22 cellular contexts compared by ENCODE assay signal in genomic region chr17:82305727-82306300, GRCh38. TPM values are rescaled to one million over a fixed set of nuclear protein-coding genes. Genes with fewer than 3 reads are reported as not detected.
DNase-seq lines count a peak whose midpoint lies in the region; ATAC-seq, FAIRE-seq and TF ChIP-seq lines count a peak whose summit lies in the region.
"Had no signal": no experiment of that assay in that cellular context is flagged by ENCODE, and none has a peak within 500 bp of the region (broad histone marks: within the 10 kb centered on the region; RNA-seq: fewer than 3 reads in every experiment).

No MANE protein-coding gene starts in this region.

- no peak for TF ChIP-seq POLR2A in H1 (IDR thresholded peaks at IDR 0.05; ENCODE audit: control extremely low read depth in 1 of 2, low read depth in 2 of 2, low read length in 2 of 2)

- H2BK5ac ChIP-seq in H1 (ENCODE audit: low read depth, low read length), result no peak overlapping the region

- no peaks in the 10 kb centered on the region for H3K9me3 Mint-ChIP-seq in activated CD8-positive, alpha-beta memory T cell treated with anti-CD3 and anti-CD28 coated beads, Interleukin-2, amount 10 ng/mL, durations not matched to agents 7 days and 5 days (ENCODE audit: low read depth)
- H3K9me3 Mint-ChIP-seq in stimulated activated effector memory CD8-positive, alpha-beta T cell treated with anti-CD3 and anti-CD28 coated beads, Interleukin-12 subunit alpha, Interleukin-12 subunit beta, amount 100 ng/mL, for 72 hours, result no peaks in the 10 kb centered on the region
- H3K9me3 Mint-ChIP-seq: dendritic cell treated with granulocyte-macrophage colony-stimulating factor and Interleukin-4, amounts not matched to agents 40 ng/mL and 50 ng/mL, for 4 days had no signal

- DNase-seq in activated CD8-positive, alpha-beta memory T cell treated with anti-CD3 and anti-CD28 coated beads, Interleukin-2, amount 10 ng/mL, durations not matched to agents 7 days and 5 days, result no peak
- no peak for DNase-seq in activated CD8-positive, alpha-beta memory T cell treated with anti-CD3 and anti-CD28 coated beads, Interleukin-2, amount 50 U/mL, for 4 hours
- peak; percentile 41 for DNase-seq in UCSD-AML1 (lab: John Stamatoyannopoulos, UW; ENCODE audit: unreplicated experiment)
- no peak for DNase-seq in H1 (ENCODE audit: low read depth in 1 of 2, low spot score in 2 of 2)
- no peak for DNase-seq in stimulated activated effector memory CD8-positive, alpha-beta T cell treated with anti-CD3 and anti-CD28 coated beads, Interleukin-12 subunit alpha, Interleukin-12 subunit beta, amount 100 ng/mL, for 72 hours (ENCODE audit: low spot score in 2 of 2)
- no peak for DNase-seq in GM10248 (ENCODE audit: extremely low spot score)
- no peak for DNase-seq in HCEC 1CT
- no peak for DNase-seq in mammary epithelial cell
- DNase-seq: activated CD4-positive, CD25-positive, alpha-beta regulatory T cell; body of pancreas; esophagus squamous epithelium; heart right ventricle; MG63; midbrain; NCI-H2081; NCI-H526 treated with DMSO at 0.1 percent for 48 hours; OCI-M1; posterior cingulate gyrus had no signal

- no peaks in the 10 kb centered on the region for H3K9me3 ChIP-seq in H1 (ENCODE audit: insufficient read depth in 2 of 2, low read depth in 1 of 2, low read length in 1 of 2)
- H3K9me3 ChIP-seq in mammary epithelial cell (replicated peaks; ENCODE audit: insufficient read depth, low read length), result no peaks in the 10 kb centered on the region
- H3K9me3 ChIP-seq: body of pancreas, esophagus squamous epithelium, heart right ventricle, MG63, thoracic aorta had no signal

- H3K56ac ChIP-seq in H1 (replicated peaks; ENCODE audit: insufficient read length, low read depth, low read length), result no peak overlapping the region

- H3K27ac ChIP-seq in H1 (ENCODE audit: low read depth, low read length) (no peak overlapping the region), mammary epithelial cell (ENCODE audit: insufficient read depth, low read depth, low read length) (no peak overlapping the region)
- H3K27ac ChIP-seq: body of pancreas, heart right ventricle, thoracic aorta had no signal

- no peak overlapping the region for H3K4me3 Mint-ChIP-seq in activated CD8-positive, alpha-beta memory T cell treated with anti-CD3 and anti-CD28 coated beads, Interleukin-2, amount 10 ng/mL, durations not matched to agents 7 days and 5 days
- H3K4me3 Mint-ChIP-seq in stimulated activated effector memory CD8-positive, alpha-beta T cell treated with anti-CD3 and anti-CD28 coated beads, Interleukin-12 subunit alpha, Interleukin-12 subunit beta, amount 100 ng/mL, for 72 hours, result peak overlapping the region; percentile 28
- H3K4me3 Mint-ChIP-seq: dendritic cell treated with granulocyte-macrophage colony-stimulating factor and Interleukin-4, amounts not matched to agents 40 ng/mL and 50 ng/mL, for 4 days had no signal

- H3K27me3 ChIP-seq in H1 (replicated peaks in 1 of 4; ENCODE audit: control insufficient read depth in 3 of 4, extremely low read depth in 1 of 4, insufficient read depth in 3 of 4, low read length in 3 of 4) (no peaks in the 10 kb centered on the region), mammary epithelial cell (ENCODE audit: insufficient read depth, low read length) (no peaks in the 10 kb centered on the region)
- H3K27me3 ChIP-seq: body of pancreas had no signal

- peaks cover 60% of the 10 kb centered on the region for H3K4me1 Mint-ChIP-seq in activated CD8-positive, alpha-beta memory T cell treated with anti-CD3 and anti-CD28 coated beads, Interleukin-2, amount 10 ng/mL, durations not matched to agents 7 days and 5 days
- peaks cover 65% of the 10 kb centered on the region for H3K4me1 Mint-ChIP-seq in stimulated activated effector memory CD8-positive, alpha-beta T cell treated with anti-CD3 and anti-CD28 coated beads, Interleukin-12 subunit alpha, Interleukin-12 subunit beta, amount 100 ng/mL, for 72 hours

- TF ChIP-seq RAD21 in H1 (IDR thresholded peaks at IDR 0.05 in 1 of 2, conservative IDR thresholded peaks at IDR 0.05 in 1 of 2; ENCODE audit: low read depth in 2 of 2, low read length in 2 of 2), result no peak

- no peak for TF ChIP-seq EP300 in H1 (IDR thresholded peaks at IDR 0.05; ENCODE audit: borderline replicate concordance in 1 of 2, low read depth in 2 of 2, low read length in 2 of 2)

- in situ Hi-C loops in mammary epithelial cell (cut with MboI; ENCODE audit: low sequenced_read_pairs in 2 of 2), result no loop called here

- no peak for ATAC-seq in activated CD8-positive, alpha-beta memory T cell treated with anti-CD3 and anti-CD28 coated beads, Interleukin-2, amount 10 ng/mL, durations not matched to agents 7 days and 5 days
- ATAC-seq in stimulated activated effector memory CD8-positive, alpha-beta T cell treated with anti-CD3 and anti-CD28 coated beads, Interleukin-12 subunit alpha, Interleukin-12 subunit beta, amount 100 ng/mL, for 72 hours, result no peak
- ATAC-seq: body of pancreas, heart right ventricle had no signal

- H3K23me2 ChIP-seq in H1 (ENCODE audit: low read depth, low read length), result no peaks in the 10 kb centered on the region

- no peak overlapping the region for H2AFZ ChIP-seq in H1 (ENCODE audit: low read length)
- H2AFZ ChIP-seq in mammary epithelial cell (ENCODE audit: low read depth, low read length), result no peak overlapping the region

- TF ChIP-seq CTCF in H1 (IDR thresholded peaks at IDR 0.05; ENCODE audit: control extremely low read depth in 1 of 3, insufficient read depth in 1 of 3, low read depth in 1 of 3, low read length in 3 of 3), result no peak
- TF ChIP-seq CTCF in GM10248 (IDR thresholded peaks at IDR 0.05; ENCODE audit: control extremely low read depth, extremely low read depth, low read depth, missing control alignments), result no peak
- no peak for TF ChIP-seq CTCF in mammary epithelial cell (conservative IDR thresholded peaks at IDR 0.05 in 1 of 2, IDR thresholded peaks at IDR 0.05 in 1 of 2; ENCODE audit: extremely low read depth in 1 of 2, insufficient read depth in 1 of 2, low read depth in 1 of 2, low read length in 2 of 2)

- CTCF ChIA-PET in activated CD8-positive, alpha-beta memory T cell treated with anti-CD3 and anti-CD28 coated beads, Interleukin-2, amount 10 ng/mL, durations not matched to agents 7 days and 5 days (lab: Charles Lee), result interaction anchor here (0.7 to 12.6 kb wide), 6 partner anchors 8 to 276 kb away, joined by 3 to 206 read pairs (median 4); partner anchors contain the start of gene CD7
- CTCF ChIA-PET in H1 (lab: Charles Lee; ENCODE audit: partially characterized antibody) (interaction anchor here (0.7 to 2.3 kb wide), 4 partner anchors 12 to 69 kb away, joined by 3 to 9 read pairs (median 5); partner anchors contain the start of gene CD7), GM10248 (lab: Yijun Ruan, JAX) (interaction anchor here (1.1 to 2.4 kb wide), 4 partner anchors 8 to 32 kb away, joined by 3 to 6 read pairs (median 5); no protein-coding TSS in a partner anchor), mammary epithelial cell (lab: Charles Lee; ENCODE audit: low non-redundant PET) (no interaction called here)

- dilution Hi-C loops in mammary epithelial cell (cut with HindIII; ENCODE audit: low sequenced_read_pairs), result no loop called here

- no peak overlapping the region for H3K23ac ChIP-seq in H1 (ENCODE audit: insufficient read length)

- H3K4ac ChIP-seq in H1 (replicated peaks; ENCODE audit: insufficient read length, low read depth, low read length), result no peak overlapping the region

- H3K27ac Mint-ChIP-seq in activated CD8-positive, alpha-beta memory T cell treated with anti-CD3 and anti-CD28 coated beads, Interleukin-2, amount 10 ng/mL, durations not matched to agents 7 days and 5 days, result peak overlapping the region; percentile 84
- H3K27ac Mint-ChIP-seq in stimulated activated effector memory CD8-positive, alpha-beta T cell treated with anti-CD3 and anti-CD28 coated beads, Interleukin-12 subunit alpha, Interleukin-12 subunit beta, amount 100 ng/mL, for 72 hours, result peak overlapping the region; percentile 52
- H3K27ac Mint-ChIP-seq: dendritic cell treated with granulocyte-macrophage colony-stimulating factor and Interleukin-4, amounts not matched to agents 40 ng/mL and 50 ng/mL, for 4 days had no signal

- 89% methylated on average over 20 of the region's 20 CpGs; no CpG with 5 or more reads in 1 of the 2 experiments for WGBS in H1 (ENCODE audit: extremely low coverage in 1 of 2, insufficient coverage in 1 of 2, insufficient read length in 1 of 2, insufficient replicate concordance in 2 of 2, low coverage in 1 of 2, low lambda C conversion rate in 2 of 2, missing lambda C conversion rate in 1 of 2), 2 experiments
- WGBS in mammary epithelial cell (ENCODE audit: low coverage, missing lambda C conversion rate), result 90% methylated on average over 11 of the region's 20 CpGs

- no peaks in the 10 kb centered on the region for H3K79me1 ChIP-seq in H1 (ENCODE audit: low read depth, low read length)

- H3K36me3 ChIP-seq in H1 (ENCODE audit: control insufficient read depth in 2 of 4, insufficient read depth in 4 of 4, low read length in 3 of 4), result no peaks in the 10 kb centered on the region; a peak in 1 of 8 replicates
- no peaks in the 10 kb centered on the region for H3K36me3 ChIP-seq in mammary epithelial cell (ENCODE audit: insufficient read depth, low read length)
- H3K36me3 ChIP-seq: esophagus squamous epithelium, heart right ventricle, MG63, thoracic aorta had no signal

- intact Hi-C loops in mammary epithelial cell (cut with micrococcal nuclease), result no loop called here

- H2BK120ac ChIP-seq in H1 (replicated peaks; ENCODE audit: low read depth, low read length), result no peak overlapping the region

- no peak overlapping the region; a peak in 1 of 7 replicates for H3K9ac ChIP-seq in H1 (replicated peaks in 1 of 4; ENCODE audit: extremely low read depth in 1 of 4, low read depth in 3 of 4, low read length in 3 of 4)
- no peak overlapping the region for H3K9ac ChIP-seq in mammary epithelial cell (ENCODE audit: insufficient read depth, low read length)

- H3K79me2 ChIP-seq in H1 (ENCODE audit: control insufficient read depth in 1 of 2, insufficient read depth in 2 of 2, low read length in 2 of 2) (no peaks in the 10 kb centered on the region), mammary epithelial cell (ENCODE audit: insufficient read depth, low read length) (no peaks in the 10 kb centered on the region)

- H3K14ac ChIP-seq in H1 (ENCODE audit: insufficient read length), result no peak overlapping the region

- BruUV-seq in mammary epithelial cell (replicated peaks; lab: Mats Ljungman, UMichigan), result no TSS peak

- no peak overlapping the region for H3K18ac ChIP-seq in H1 (ENCODE audit: extremely low read depth, low read length)

- H3K4me1 ChIP-seq in H1 (replicated peaks in 1 of 4; ENCODE audit: control insufficient read depth in 3 of 4, insufficient read depth in 4 of 4, low read length in 3 of 4), result no peaks in the 10 kb centered on the region
- peaks cover 30% of the 10 kb centered on the region for H3K4me1 ChIP-seq in mammary epithelial cell (ENCODE audit: insufficient read depth, low read length)

- no peak overlapping the region for H4K5ac ChIP-seq in H1 (ENCODE audit: insufficient read length, low read depth, low read length)

- peaks cover 3% of the 10 kb centered on the region for H3K27me3 Mint-ChIP-seq in activated CD8-positive, alpha-beta memory T cell treated with anti-CD3 and anti-CD28 coated beads, Interleukin-2, amount 10 ng/mL, durations not matched to agents 7 days and 5 days

- H4K20me1 ChIP-seq in H1 (replicated peaks in 1 of 2; ENCODE audit: control insufficient read depth in 1 of 2, insufficient read depth in 2 of 2, low read length in 2 of 2), result no peaks in the 10 kb centered on the region
- no peaks in the 10 kb centered on the region for H4K20me1 ChIP-seq in mammary epithelial cell (ENCODE audit: insufficient read depth, low read length)

- peak overlapping the region; percentile 28; the same call in 1 of the 2 replicates for H4K8ac ChIP-seq in H1 (ENCODE audit: extremely low read depth, insufficient read depth, low read length)

- no peak overlapping the region for H2BK12ac ChIP-seq in H1 (ENCODE audit: low read depth, low read length)

- 0 out of 2 replicates have a peak overlapping the region, but pooled peaks have one; percentile 29 for H2BK15ac ChIP-seq in H1 (ENCODE audit: low read length)

- POLR2A ChIA-PET in H1 (lab: Charles Lee; ENCODE audit: partially characterized antibody), result interaction anchor here (0.6 to 1.3 kb wide), 2 partner anchors 10 to 20 kb away, joined by 3 read pairs; no protein-coding TSS in a partner anchor
- POLR2A ChIA-PET in GM10248 (lab: Yijun Ruan, JAX), result interaction anchor here (0.7 kb wide), 1 partner anchor 593 kb away, joined by 3 read pairs; no protein-coding TSS in a partner anchor

- H2AK5ac ChIP-seq in H1 (ENCODE audit: low read depth, low read length), result no peak overlapping the region

- H4K91ac ChIP-seq in H1 (replicated peaks; ENCODE audit: insufficient read length, low read length), result no peak overlapping the region

- H3K36me3 Mint-ChIP-seq in activated CD8-positive, alpha-beta memory T cell treated with anti-CD3 and anti-CD28 coated beads, Interleukin-2, amount 10 ng/mL, durations not matched to agents 7 days and 5 days, result no peaks in the 10 kb centered on the region
- no peaks in the 10 kb centered on the region for H3K36me3 Mint-ChIP-seq in stimulated activated effector memory CD8-positive, alpha-beta T cell treated with anti-CD3 and anti-CD28 coated beads, Interleukin-12 subunit alpha, Interleukin-12 subunit beta, amount 100 ng/mL, for 72 hours

- H3K4me3 ChIP-seq in H1 (ENCODE audit: extremely low read depth in 1 of 4, insufficient read depth in 2 of 4, low read depth in 3 of 4, low read length in 4 of 4) (no peak overlapping the region), mammary epithelial cell (replicated peaks in 1 of 3; ENCODE audit: insufficient read depth in 1 of 3, low read depth in 2 of 3, low read length in 3 of 3) (no peak overlapping the region)
- H3K4me3 ChIP-seq: body of pancreas, esophagus squamous epithelium, heart right ventricle, MG63, SK-N-MC, thoracic aorta had no signal

- H3K4me2 ChIP-seq in H1 (ENCODE audit: insufficient read depth in 1 of 2, low read depth in 2 of 2, low read length in 2 of 2) (no peak overlapping the region), mammary epithelial cell (ENCODE audit: insufficient read depth, low read depth, low read length) (no peak overlapping the region)

- FAIRE-seq in H1 (lab: Jason Lieb, UNC), result no peak
- FAIRE-seq: kidney had no signal

- no peak overlapping the region for H2BK20ac ChIP-seq in H1 (ENCODE audit: low read length)

RNA-seq across cellular contexts. Expression of gene CD7, which starts 11.6 kb away (rescaled TPM):
- total RNA-seq in activated CD8-positive, alpha-beta memory T cell treated with anti-CD3 and anti-CD28 coated beads, Interleukin-2, amount 10 ng/mL, durations not matched to agents 7 days and 5 days, result 100 to 1,000 TPM; 307 to 417 TPM
- 0.86 and 1.3 TPM in 2 replicates for total RNA-seq in H1 (2021; fragmentation: NEBNext Ultra II Directional; extraction: Animal tissue kit (Norgen Biotek cat#: 25700))
- polyA plus RNA-seq in H1 (2011; rRNA removed), result 0.83 and 1.8 TPM in 2 replicates
- 0.90 TPM for polyA plus RNA-seq in H1 (2011; cell fraction: cytosol; rRNA removed)
- polyA plus RNA-seq in H1 (2011; cell fraction: nucleus; rRNA removed), result 1.3 TPM
- 0.37 to 2.0 TPM (median 1.2 TPM) in 4 replicates for polyA plus RNA-seq in H1 (2012, experiment 1 of 2)
- 0.37 TPM for polyA plus RNA-seq in H1 (2012, experiment 2 of 2)
- 1.7 TPM for polyA plus RNA-seq in H1 (2013, experiment 1 of 2)
- 1.9 TPM for polyA plus RNA-seq in H1 (2013, experiment 2 of 2)
- polyA minus RNA-seq in H1 (2011; rRNA and poly(A)+ RNA removed), result 0.12 TPM in 1 of 2 replicates, not detected in the other
- not detected for polyA minus RNA-seq in H1 (2011; cell fraction: cytosol; rRNA and poly(A)+ RNA removed)
- 0.50 TPM for polyA minus RNA-seq in H1 (2011; cell fraction: nucleus; rRNA and poly(A)+ RNA removed)
- not detected for total RNA-seq in mammary epithelial cell
- polyA plus RNA-seq in mammary epithelial cell, result not detected
- polyA minus RNA-seq in mammary epithelial cell, result not detected
- total RNA-seq: body of pancreas had no signal

RNA-seq across cellular contexts. Expression of gene SECTM1, which starts 27.8 kb away (rescaled TPM):
- total RNA-seq in activated CD8-positive, alpha-beta memory T cell treated with anti-CD3 and anti-CD28 coated beads, Interleukin-2, amount 10 ng/mL, durations not matched to agents 7 days and 5 days, result 1 to 10 TPM in 1 of 2 experiments, under 1 TPM in 1; 0.68 to 2.7 TPM
- total RNA-seq in H1 (2021; fragmentation: NEBNext Ultra II Directional; extraction: Animal tissue kit (Norgen Biotek cat#: 25700)), result 0.20 and 0.57 TPM in 2 replicates
- polyA plus RNA-seq in H1 (2011; rRNA removed) (0.46 and 0.65 TPM in 2 replicates), mammary epithelial cell (3.0 TPM)
- 0.69 TPM for polyA plus RNA-seq in H1 (2011; cell fraction: cytosol; rRNA removed)
- polyA plus RNA-seq in H1 (2011; cell fraction: nucleus; rRNA removed), result 0.36 TPM
- 0.42 to 0.99 TPM (median 0.48 TPM) in 3 of 4 replicates, not detected in the other for polyA plus RNA-seq in H1 (2012, experiment 1 of 2)
- polyA plus RNA-seq in H1 (2012, experiment 2 of 2), result 0.29 TPM
- polyA plus RNA-seq in H1 (2013, experiment 1 of 2), result 0.14 TPM
- polyA plus RNA-seq in H1 (2013, experiment 2 of 2), result 0.20 TPM
- 0.35 and 0.68 TPM in 2 replicates for polyA minus RNA-seq in H1 (2011; rRNA and poly(A)+ RNA removed)
- polyA minus RNA-seq in H1 (2011; cell fraction: cytosol; rRNA and poly(A)+ RNA removed), result not detected
- not detected for polyA minus RNA-seq in H1 (2011; cell fraction: nucleus; rRNA and poly(A)+ RNA removed)
- total RNA-seq in mammary epithelial cell, result 1 to 10 TPM; 2.7 to 3.5 TPM
- polyA minus RNA-seq in mammary epithelial cell, result 2.4 TPM

RNA-seq across cellular contexts. Expression of gene CSNK1D, which starts 32.3 kb away (rescaled TPM):
- 100 to 1,000 TPM; 120 to 139 TPM for total RNA-seq in activated CD8-positive, alpha-beta memory T cell treated with anti-CD3 and anti-CD28 coated beads, Interleukin-2, amount 10 ng/mL, durations not matched to agents 7 days and 5 days
- 103 and 107 TPM in 2 replicates for total RNA-seq in H1 (2021; fragmentation: NEBNext Ultra II Directional; extraction: Animal tissue kit (Norgen Biotek cat#: 25700))
- polyA plus RNA-seq in H1 (2011; rRNA removed) (73.5 and 114 TPM in 2 replicates), mammary epithelial cell (146 TPM)
- 90.3 TPM for polyA plus RNA-seq in H1 (2011; cell fraction: cytosol; rRNA removed)
- polyA plus RNA-seq in H1 (2011; cell fraction: nucleus; rRNA removed), result 219 TPM
- 88.4 to 98.7 TPM (median 95.5 TPM) in 4 replicates for polyA plus RNA-seq in H1 (2012, experiment 1 of 2)
- 70.5 TPM for polyA plus RNA-seq in H1 (2012, experiment 2 of 2)
- 70.2 TPM for polyA plus RNA-seq in H1 (2013, experiment 1 of 2)
- 70.1 TPM for polyA plus RNA-seq in H1 (2013, experiment 2 of 2)
- 71.2 and 71.6 TPM in 2 replicates for polyA minus RNA-seq in H1 (2011; rRNA and poly(A)+ RNA removed)
- polyA minus RNA-seq in H1 (2011; cell fraction: cytosol; rRNA and poly(A)+ RNA removed), result 31.2 TPM
- polyA minus RNA-seq in H1 (2011; cell fraction: nucleus; rRNA and poly(A)+ RNA removed), result 60.9 TPM
- total RNA-seq in mammary epithelial cell, result 100 to 1,000 TPM in 1 of 2 donors, 10 to 100 TPM in 1; 68.7 to 163 TPM
- polyA minus RNA-seq in mammary epithelial cell, result 216 TPM

RNA-seq across cellular contexts. Expression of gene TEX19, which starts 53.2 kb away (rescaled TPM):
- under 1 TPM in 1 of 2 experiments, not detected in 1; 0.15 TPM for total RNA-seq in activated CD8-positive, alpha-beta memory T cell treated with anti-CD3 and anti-CD28 coated beads, Interleukin-2, amount 10 ng/mL, durations not matched to agents 7 days and 5 days
- total RNA-seq in H1 (2021; fragmentation: NEBNext Ultra II Directional; extraction: Animal tissue kit (Norgen Biotek cat#: 25700)), result 0.38 and 0.54 TPM in 2 replicates
- polyA plus RNA-seq in H1 (2011; rRNA removed), result 0.46 and 0.80 TPM in 2 replicates
- polyA plus RNA-seq in H1 (2011; cell fraction: cytosol; rRNA removed), result 0.85 TPM
- polyA plus RNA-seq in H1 (2011; cell fraction: nucleus; rRNA removed), result 0.83 TPM
- polyA plus RNA-seq in H1 (2012, experiment 1 of 2), result 0.40 to 1.3 TPM (median 0.64 TPM) in 4 replicates
- 0.38 TPM for polyA plus RNA-seq in H1 (2012, experiment 2 of 2)
- polyA plus RNA-seq in H1 (2013, experiment 1 of 2), result 0.28 TPM
- 0.35 TPM for polyA plus RNA-seq in H1 (2013, experiment 2 of 2)
- polyA minus RNA-seq in H1 (2011; rRNA and poly(A)+ RNA removed), result 1.6 TPM in 2 replicates
- polyA minus RNA-seq in H1 (2011; cell fraction: cytosol; rRNA and poly(A)+ RNA removed), result 0.95 TPM
- polyA minus RNA-seq in H1 (2011; cell fraction: nucleus; rRNA and poly(A)+ RNA removed), result 0.60 TPM
- not detected for total RNA-seq in mammary epithelial cell
- polyA plus RNA-seq in mammary epithelial cell, result not detected
- not detected for polyA minus RNA-seq in mammary epithelial cell
- total RNA-seq: body of pancreas, esophagus squamous epithelium, heart right ventricle, kidney, thoracic aorta had no signal
- polyA plus RNA-seq: heart right ventricle had no signal

Comparison
In these comparisons a context has a peak if more than half of its experiments do, and no peak if none do; other contexts are left out.
1. RNA of gene CD7, which starts 11.6 kb away (total RNA-seq): 307 to 417 TPM in activated CD8-positive, alpha-beta memory T cell treated with anti-CD3 and anti-CD28 coated beads, Interleukin-2, amount 10 ng/mL, durations not matched to agents 7 days and 5 days; 0.86 to 1.3 TPM in H1 and not detected in mammary epithelial cell; every median in the first group is over 100 times any median in the second.